In the genomic region with DNA sequence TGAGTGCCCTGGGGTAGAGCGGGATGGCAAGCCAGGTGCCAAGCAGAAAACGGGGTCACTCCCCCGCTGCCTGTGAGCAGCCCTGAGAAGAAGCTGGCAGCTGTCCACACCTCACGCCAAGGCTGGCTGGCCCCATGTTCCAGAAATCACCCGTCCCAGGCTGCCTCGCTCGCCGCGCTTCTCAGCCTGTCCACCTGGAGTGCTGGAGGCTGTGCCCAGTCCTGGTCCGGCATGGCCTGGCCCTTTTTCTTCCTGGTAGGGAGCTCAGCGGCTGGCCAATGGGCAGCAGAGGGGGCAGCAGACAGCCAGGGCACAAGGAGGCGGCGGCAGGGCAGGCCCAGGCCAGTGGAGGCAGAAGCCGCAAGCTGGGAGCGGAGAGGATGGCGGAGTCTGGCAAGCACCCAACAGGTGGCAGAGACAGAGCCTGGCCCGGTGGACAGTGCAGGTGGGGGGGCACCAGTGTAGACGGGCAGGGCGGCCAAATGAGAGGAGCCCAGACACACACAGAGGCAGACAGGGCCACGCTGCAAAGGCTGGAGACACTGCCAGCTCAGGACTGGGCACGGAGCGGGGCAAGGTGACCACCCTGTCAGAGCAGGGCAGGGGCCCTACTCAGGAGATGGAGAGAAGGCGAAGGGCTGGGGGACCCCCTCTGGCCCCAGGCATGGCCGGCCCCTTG, we compare ENCODE assay signal across 12 cellular contexts. TPM values are rescaled to one million over a fixed set of nuclear protein-coding genes. Genes with fewer than 3 reads are reported as not detected.
DNase-seq lines count a peak whose midpoint lies in the region; ATAC-seq and TF ChIP-seq lines count a peak whose summit lies in the region.
"Had no signal": no experiment of that assay in that cellular context is flagged by ENCODE, and none has a peak within 500 bp of the region (broad histone marks: within the 10 kb centered on the region; RNA-seq: fewer than 3 reads in every experiment).

No MANE protein-coding gene starts in this region.

- intact Hi-C loops in lower lobe of right lung (cut with DNase I), result no loop called here

- peaks cover 4% of the 10 kb centered on the region for H3K27me3 ChIP-seq in lower lobe of right lung (ENCODE audit: low read depth)

- H3K4me3 ChIP-seq in lower lobe of right lung, result no peak overlapping the region

- ATAC-seq in lower lobe of right lung, result no peak
- no peak for ATAC-seq in effector memory CD8-positive, alpha-beta T cell (replicated peaks)

- no peaks in the 10 kb centered on the region for H3K36me3 ChIP-seq in lower lobe of right lung

- no peaks in the 10 kb centered on the region for H3K9me3 Mint-ChIP-seq in effector memory CD8-positive, alpha-beta T cell
- H3K9me3 Mint-ChIP-seq: CD8-positive, alpha-beta memory T cell had no signal

- no peaks in the 10 kb centered on the region for H3K4me1 ChIP-seq in lower lobe of right lung

- H3K9me3 ChIP-seq in lower lobe of right lung, result no peaks in the 10 kb centered on the region

- no peak overlapping the region for H3K27ac ChIP-seq in lower lobe of right lung

- no peak for TF ChIP-seq CTCF in lower lobe of right lung (IDR thresholded peaks at IDR 0.05)

- H3K4me1 Mint-ChIP-seq in effector memory CD8-positive, alpha-beta T cell (ENCODE audit: low read depth in 2 of 2), result peaks cover 16 to 25% of the 10 kb centered on the region in 2 donors

- no peak overlapping the region for H3K27ac Mint-ChIP-seq in effector memory CD8-positive, alpha-beta T cell

- no peak overlapping the region for H3K4me3 Mint-ChIP-seq in effector memory CD8-positive, alpha-beta T cell
- H3K4me3 Mint-ChIP-seq: CD8-positive, alpha-beta memory T cell had no signal

- DNase-seq in AG08396 (ENCODE audit: low spot score) (peak; percentile 5), HT-29 (ENCODE audit: low spot score) (peak; percentile 90), cerebellar cortex (ENCODE audit: low spot score) (peak; percentile 90), lower lobe of right lung (peak; percentile 54), UCSD-AML1 (lab: John Stamatoyannopoulos, UW; ENCODE audit: unreplicated experiment) (no peak), GF-D8 (lab: John Stamatoyannopoulos, UW) (no peak), EL (no peak)
- DNase-seq in effector memory CD8-positive, alpha-beta T cell, result no peak
- DNase-seq: activated gamma-delta T cell; CD8-positive, alpha-beta memory T cell had no signal

- no peaks in the 10 kb centered on the region for H3K36me3 Mint-ChIP-seq in effector memory CD8-positive, alpha-beta T cell (ENCODE audit: insufficient read depth)
- H3K36me3 Mint-ChIP-seq: CD8-positive, alpha-beta memory T cell had no signal

- H3K27me3 Mint-ChIP-seq in effector memory CD8-positive, alpha-beta T cell, result peaks cover 0 to 10% of the 10 kb centered on the region in 2 donors

RNA-seq across cellular contexts. Expression of a gene that starts 37.2 kb away (rescaled TPM):
- 1.8 and 3.4 TPM in 2 replicates for total RNA-seq in HT-29 (2014; rRNA removed; shearing (Covaris generic))
- not detected for total RNA-seq in lower lobe of right lung
- total RNA-seq: CD8-positive, alpha-beta memory T cell; mononuclear cell had no signal

RNA-seq across cellular contexts. Expression of a gene that starts 47.8 kb away (rescaled TPM):
- total RNA-seq in HT-29 (2014; rRNA removed; shearing (Covaris generic)), result not detected in 2 replicates
- not detected for total RNA-seq in lower lobe of right lung
- total RNA-seq: CD8-positive, alpha-beta memory T cell; M059J; mononuclear cell had no signal

Comparison
In these comparisons a context has a peak if more than half of its experiments do, and no peak if none do; other contexts are left out.
1. DNase-seq: peak in AG08396 (single experiment), HT-29 (single experiment), cerebellar cortex (single experiment) and lower lobe of right lung (single experiment); none in effector memory CD8-positive, alpha-beta T cell (0 of 3), UCSD-AML1 (single experiment), GF-D8 (single experiment) and EL (single experiment).